In the genomic region with DNA sequence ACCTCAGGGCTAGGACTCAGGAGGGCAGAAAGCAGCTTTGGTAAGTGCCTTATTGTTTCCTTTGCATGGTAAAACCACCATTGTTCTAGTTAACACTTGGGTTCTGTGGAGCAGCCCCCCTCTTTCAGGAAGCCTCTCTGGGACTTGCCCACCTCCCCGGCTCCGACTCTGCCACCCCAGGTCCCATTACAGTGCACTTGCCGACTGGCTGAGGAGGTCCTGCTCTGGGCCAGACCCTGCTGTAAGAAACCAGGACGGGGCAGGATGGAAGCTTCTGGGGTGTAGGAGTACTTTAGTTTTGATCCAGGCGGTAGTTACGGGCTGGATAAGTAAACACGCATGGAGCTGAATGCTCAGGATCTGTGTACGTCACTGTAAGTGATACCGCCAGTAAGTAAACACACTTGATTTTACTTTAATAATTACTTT, we compare ENCODE assay signal across 12 cellular contexts. TPM values are rescaled to one million over a fixed set of nuclear protein-coding genes. Genes with fewer than 3 reads are reported as not detected.
DNase-seq lines count a peak whose midpoint lies in the region; ATAC-seq, FAIRE-seq and TF ChIP-seq lines count a peak whose summit lies in the region.
"Had no signal": no experiment of that assay in that cellular context is flagged by ENCODE, and none has a peak within 500 bp of the region (broad histone marks: within the 10 kb centered on the region; RNA-seq: fewer than 3 reads in every experiment).

No MANE protein-coding gene starts in this region.

- TF ChIP-seq CTCF in K562 (IDR thresholded peaks at IDR 0.05 in 2 of 3, conservative IDR thresholded peaks at IDR 0.05 in 1 of 3; ENCODE audit: insufficient read depth in 2 of 3, low read depth in 1 of 3, low read length in 3 of 3) (no peak), sigmoid colon (IDR thresholded peaks at IDR 0.05) (no peak)

- ATAC-seq in K562 (no peak), GM21825 (IDR thresholded peaks at IDR 0.05; ENCODE audit: unreplicated experiment) (no peak), GM18511 (IDR thresholded peaks at IDR 0.05; ENCODE audit: unreplicated experiment) (no peak)

- CTCF ChIA-PET in K562 (lab: Yijun Ruan, JAX; ENCODE audit: low intra/inter-chr PET ratio), result no interaction called here

- peak; percentile 15 for DNase-seq in DMS79 (lab: John Stamatoyannopoulos, UW)
- DNase-seq in K562 (ENCODE audit: extremely low read depth in 1 of 4, low spot score in 3 of 4), result no peak
- peak; percentile 57 for DNase-seq in sigmoid colon
- DNase-seq in stimulated activated CD4-positive, alpha-beta T cell treated with anti-CD3 and anti-CD28 coated beads, Interleukin-2, amount 100 ng/mL, for 48 hours, result no peak
- no peak for DNase-seq in activated CD4-positive, alpha-beta T cell treated with anti-CD3 and anti-CD28 coated beads, Interleukin-2, amount 50 U/mL, for 48 hours
- DNase-seq: activated CD4-positive, CD25-positive, alpha-beta regulatory T cell treated with anti-CD3 and anti-CD28 coated beads, Interleukin-2, amount 50 U/mL, for 72 hours; CD4-positive, CD25-positive, alpha-beta regulatory T cell; stimulated activated naive CD4-positive, alpha-beta T cell treated with Interleukin-2 at 50 U/mL for 16 hours had no signal

- POLR2A ChIA-PET in K562 (lab: Yijun Ruan, JAX), result interaction anchor here (0.5 to 1.5 kb wide), 4 partner anchors 9 to 184 kb away, joined by 3 to 5 read pairs (median 4); no protein-coding TSS in a partner anchor

- H4K20me1 ChIP-seq in K562 (replicated peaks; ENCODE audit: control insufficient read depth, insufficient read depth, low read length), result no peaks in the 10 kb centered on the region

- no TSS peak for BruUV-seq in K562 (replicated peaks; lab: Mats Ljungman, UMichigan)

- H3K4me1 ChIP-seq in K562 (replicated peaks in 1 of 2; ENCODE audit: control insufficient read depth in 2 of 2, insufficient read depth in 2 of 2, low read length in 2 of 2), result no peaks in the 10 kb centered on the region
- H3K4me1 ChIP-seq in sigmoid colon, result peaks cover 0 to 54% (median 45%) of the 10 kb centered on the region in 4 donors

- H3K4me3 ChIP-seq in K562 (no peak overlapping the region), sigmoid colon (no peak overlapping the region)

- in situ Hi-C loops in K562 (cut with MboI), result no loop called here

- no peak for TF ChIP-seq RAD21 in K562 (CRISPR knock-in tag; conservative IDR thresholded peaks at IDR 0.05 in 1 of 2, IDR thresholded peaks at IDR 0.05 in 1 of 2)

- H3K79me2 ChIP-seq in K562 (ENCODE audit: control insufficient read depth, insufficient read depth, low read length), result no peaks in the 10 kb centered on the region

- intact Hi-C loops in K562 (cut with micrococcal nuclease) (no loop called here), sigmoid colon (cut with DNase I) (no loop called here)

- H3K9me3 ChIP-seq in K562 (replicated peaks; ENCODE audit: control insufficient read depth, insufficient read depth, low read depth, low read length), result no peaks in the 10 kb centered on the region
- no peaks in the 10 kb centered on the region for H3K9me3 ChIP-seq in sigmoid colon

- H3K9ac ChIP-seq in K562 (ENCODE audit: insufficient read depth in 1 of 2, low read depth in 2 of 2, low read length in 2 of 2), result no peak overlapping the region

- H3K4me2 ChIP-seq in K562 (ENCODE audit: insufficient read depth, low read length), result no peak overlapping the region

- no peak for TF ChIP-seq EP300 in K562 (IDR thresholded peaks at IDR 0.05; ENCODE audit: low read length)
- no peak for TF ChIP-seq EP300 in sigmoid colon (IDR thresholded peaks at IDR 0.05)

- TF ChIP-seq POLR2A in K562 (conservative IDR thresholded peaks at IDR 0.05) (no peak), sigmoid colon (IDR thresholded peaks at IDR 0.05) (no peak)

- no peaks in the 10 kb centered on the region for H3K9me1 ChIP-seq in K562 (ENCODE audit: control insufficient read depth, insufficient read depth, low read length)

- no peak for FAIRE-seq in K562 (lab: Jason Lieb, UNC)

- no peak overlapping the region for H2AFZ ChIP-seq in K562 (ENCODE audit: low read depth, low read length)

- H3K27ac ChIP-seq in K562 (ENCODE audit: extremely low read depth, low read depth, low read length), result no peak overlapping the region
- H3K27ac ChIP-seq in layer of hippocampus (ENCODE audit: low read depth, low read length), result peak overlapping the region; percentile 75
- peak overlapping the region; percentile 41 to 98 (median 70) for H3K27ac ChIP-seq in sigmoid colon
- H3K27ac ChIP-seq: HL-60 had no signal

- peaks cover 0 to 11% of the 10 kb centered on the region in 2 experiments; a peak in 1 of 5 replicates for H3K27me3 ChIP-seq in K562 (ENCODE audit: control insufficient read depth in 2 of 2, insufficient read depth in 2 of 2, low read length in 2 of 2)
- no peaks in the 10 kb centered on the region for H3K27me3 ChIP-seq in layer of hippocampus (ENCODE audit: control insufficient read depth, insufficient read depth, low read length)
- H3K27me3 ChIP-seq in sigmoid colon, result no peaks in the 10 kb centered on the region

- WGBS in K562 (ENCODE audit: insufficient coverage, low coverage, missing lambda C conversion rate), result 58% methylated on average over 9 of the region's 9 CpGs
- WGBS in sigmoid colon, 2 donors, result 87% methylated on average over 9 of the region's 9 CpGs

- H3K36me3 ChIP-seq in K562 (ENCODE audit: control insufficient read depth, insufficient read depth, low read length) (no peaks in the 10 kb centered on the region), sigmoid colon (peaks cover 32 to 44% (median 41%) of the 10 kb centered on the region in 4 donors)

TF ChIP-seq in K562, 482 proteins besides CTCF, POLR2A, EP300 and RAD21:
- TF ChIP-seq EGR1 (conservative IDR thresholded peaks at IDR 0.05), result no peak
- 0 out of 4 replicates have a peak, but pooled peaks of 1 of the 2 experiments have one; percentile 39 for TF ChIP-seq FOXA3 (CRISPR knock-in tag; conservative IDR thresholded peaks at IDR 0.05 in 1 of 2, IDR thresholded peaks at IDR 0.05 in 1 of 2)
- TF ChIP-seq, protein P1, sequence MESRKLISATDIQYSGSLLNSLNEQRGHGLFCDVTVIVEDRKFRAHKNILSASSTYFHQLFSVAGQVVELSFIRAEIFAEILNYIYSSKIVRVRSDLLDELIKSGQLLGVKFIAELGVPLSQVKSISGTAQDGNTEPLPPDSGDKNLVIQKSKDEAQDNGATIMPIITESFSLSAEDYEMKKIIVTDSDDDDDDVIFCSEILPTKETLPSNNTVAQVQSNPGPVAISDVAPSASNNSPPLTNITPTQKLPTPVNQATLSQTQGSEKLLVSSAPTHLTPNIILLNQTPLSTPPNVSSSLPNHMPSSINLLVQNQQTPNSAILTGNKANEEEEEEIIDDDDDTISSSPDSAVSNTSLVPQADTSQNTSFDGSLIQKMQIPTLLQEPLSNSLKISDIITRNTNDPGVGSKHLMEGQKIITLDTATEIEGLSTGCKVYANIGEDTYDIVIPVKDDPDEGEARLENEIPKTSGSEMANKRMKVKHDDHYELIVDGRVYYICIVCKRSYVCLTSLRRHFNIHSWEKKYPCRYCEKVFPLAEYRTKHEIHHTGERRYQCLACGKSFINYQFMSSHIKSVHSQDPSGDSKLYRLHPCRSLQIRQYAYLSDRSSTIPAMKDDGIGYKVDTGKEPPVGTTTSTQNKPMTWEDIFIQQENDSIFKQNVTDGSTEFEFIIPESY (CRISPR knock-in tag; IDR thresholded peaks at IDR 0.05), result peak; percentile 49; the same call in 1 of the 2 replicates
TF ChIP-seq in K562: peak in this region for 2.

RNA-seq across cellular contexts. Expression of a gene that starts 25.4 kb away (rescaled TPM):
- 4.8 and 13.7 TPM in 2 replicates for total RNA-seq in K562 (2011; cell fraction: chromatin; rRNA removed; ENCODE audit: low replicate concordance)
- 6.7 and 9.2 TPM in 2 replicates for total RNA-seq in K562 (2011; cell fraction: nucleolus; rRNA removed)
- total RNA-seq in K562 (2011; cell fraction: nucleoplasm; rRNA removed), result 8.7 and 9.6 TPM in 2 replicates
- total RNA-seq in K562 (2014; rRNA removed) (6.5 and 6.7 TPM in 2 replicates), K562 (2014; rRNA removed; fragmentation: Illumina TruSeq; extraction: Trizol) (2.0 and 3.5 TPM in 2 replicates), K562 (2015; rRNA removed; fragmentation: Illumina TruSeq; extraction: Trizol) (7.6 and 8.3 TPM in 2 replicates), K562 (2021) (7.4 and 7.5 TPM in 2 replicates), sigmoid colon (10 to 100 TPM; 32.3 to 54.6 (median 41.8) TPM)
- polyA plus RNA-seq in K562 (2011; rRNA removed) (3.0 and 6.5 TPM in 2 replicates), K562 (2014; fragmentation: Illumina TruSeq; extraction: Trizol) (5.9 and 6.9 TPM in 2 replicates), K562 (2014; fragmentation: Nextera tagmentation; extraction: Ambion mirVana) (under 1 TPM; 0.41 to 0.63 TPM), K562 (2014; rRNA removed) (5.9 and 6.2 TPM in 2 replicates), sigmoid colon (10 to 100 TPM; 25.2 to 36.3 (median 25.3) TPM)
- 3.3 and 4.1 TPM in 2 replicates for polyA plus RNA-seq in K562 (2011; cell fraction: cytosol; rRNA removed)
- polyA plus RNA-seq in K562 (2011; cell fraction: nucleus; rRNA removed), result 8.2 and 10.8 TPM in 2 replicates
- polyA plus RNA-seq in K562 (2012), result 7.9 and 28.0 TPM in 2 replicates
- 2.3 and 5.2 TPM in 2 replicates for polyA minus RNA-seq in K562 (2011; rRNA and poly(A)+ RNA removed)
- 2.2 and 6.9 TPM in 2 replicates for polyA minus RNA-seq in K562 (2011; cell fraction: cytosol; rRNA and poly(A)+ RNA removed)
- 9.1 and 9.4 TPM in 2 replicates for polyA minus RNA-seq in K562 (2011; cell fraction: nucleus; rRNA and poly(A)+ RNA removed)

RNA-seq across cellular contexts. Expression of a gene that starts 41.4 kb away (rescaled TPM):
- total RNA-seq in K562 (2011; cell fraction: chromatin; rRNA removed; ENCODE audit: low replicate concordance), result not detected in 2 replicates
- total RNA-seq in K562 (2011; cell fraction: nucleolus; rRNA removed), result not detected in 2 replicates
- not detected in 2 replicates for total RNA-seq in K562 (2011; cell fraction: nucleoplasm; rRNA removed)
- total RNA-seq in K562 (2014; rRNA removed) (not detected in 2 replicates), K562 (2014; rRNA removed; fragmentation: Illumina TruSeq; extraction: Trizol) (not detected in 2 replicates), K562 (2015; rRNA removed; fragmentation: Illumina TruSeq; extraction: Trizol) (not detected in 2 replicates), K562 (2021) (not detected in 2 replicates), sigmoid colon (1 to 10 TPM in 1 of 4 donors, under 1 TPM in 3; 0.49 to 1.6 (median 0.77) TPM)
- polyA plus RNA-seq in K562 (2011; rRNA removed) (0.01 TPM in 1 of 2 replicates, not detected in the other), K562 (2014; fragmentation: Illumina TruSeq; extraction: Trizol) (not detected in 2 replicates), K562 (2014; fragmentation: Nextera tagmentation; extraction: Ambion mirVana) (under 1 TPM; 0.01 TPM), K562 (2014; rRNA removed) (0.01 TPM in 1 of 2 replicates, not detected in the other), sigmoid colon (under 1 TPM; under 0.01 to 0.60 (median under 0.01) TPM)
- 0.01 TPM in 1 of 2 replicates, not detected in the other for polyA plus RNA-seq in K562 (2011; cell fraction: cytosol; rRNA removed)
- polyA plus RNA-seq in K562 (2011; cell fraction: nucleus; rRNA removed), result 0.06 TPM in 1 of 2 replicates, not detected in the other
- polyA plus RNA-seq in K562 (2012), result 0.04 and 0.11 TPM in 2 replicates
- under 0.01 and 0.03 TPM in 2 replicates for polyA minus RNA-seq in K562 (2011; rRNA and poly(A)+ RNA removed)
- 0.09 TPM in 1 of 2 replicates, not detected in the other for polyA minus RNA-seq in K562 (2011; cell fraction: cytosol; rRNA and poly(A)+ RNA removed)
- polyA minus RNA-seq in K562 (2011; cell fraction: nucleus; rRNA and poly(A)+ RNA removed), result under 0.01 TPM in 1 of 2 replicates, not detected in the other

Comparison
In these comparisons a context has a peak if more than half of its experiments do, and no peak if none do; other contexts are left out.
1. DNase-seq: peak in DMS79 (single experiment) and sigmoid colon (single experiment); none in K562 (0 of 4), stimulated activated CD4-positive, alpha-beta T cell treated with anti-CD3 and anti-CD28 coated beads, Interleukin-2, amount 100 ng/mL, for 48 hours (0 of 2) and activated CD4-positive, alpha-beta T cell treated with anti-CD3 and anti-CD28 coated beads, Interleukin-2, amount 50 U/mL, for 48 hours (0 of 2).